Comparison of ENCODE assay signal across 19 cellular contexts in genomic region chr12:127239781-127240180, GRCh38.
A peak's percentile ranks its signal among the peaks of the same experiment; 100 is the strongest.
DNase-seq lines count a peak whose midpoint lies in the region; ATAC-seq, FAIRE-seq and TF ChIP-seq lines count a peak whose summit lies in the region.
"Had no signal": no experiment of that assay in that cellular context is flagged by ENCODE, and none has a peak within 500 bp of the region (broad histone marks: within the 10 kb centered on the region; RNA-seq: fewer than 3 reads in every experiment).

No MANE protein-coding gene starts in this region.

- H4K20me1 ChIP-seq in K562 (replicated peaks; ENCODE audit: control insufficient read depth, insufficient read depth, low read length) = no peaks in the 10 kb centered on the region

- no peak overlapping the region for H4K91ac ChIP-seq in mesenchymal stem cell (ENCODE audit: low read length)

- H3K79me2 ChIP-seq in ACC112 (ENCODE audit: control insufficient read depth, insufficient read depth, low read length, unreplicated experiment) = no peaks in the 10 kb centered on the region
- H3K79me2 ChIP-seq in K562 (ENCODE audit: control insufficient read depth, insufficient read depth, low read length) = no peaks in the 10 kb centered on the region

- H3K27me3 ChIP-seq in ACC112 (ENCODE audit: insufficient read depth, low read length) (no peaks in the 10 kb centered on the region), MG63 (no peaks in the 10 kb centered on the region), K562 (ENCODE audit: control insufficient read depth in 2 of 2, insufficient read depth in 2 of 2, low read length in 2 of 2) (peaks cover 0 to 5% of the 10 kb centered on the region in 2 experiments; a peak in 1 of 5 replicates), mesenchymal stem cell (ENCODE audit: control insufficient read depth in 1 of 2, insufficient read depth in 1 of 2, low read length in 2 of 2) (no peaks in the 10 kb centered on the region), gastroesophageal sphincter (no peaks in the 10 kb centered on the region)

- H3K4me2 ChIP-seq in K562 (ENCODE audit: insufficient read depth, low read length) (no peak overlapping the region), mesenchymal stem cell (ENCODE audit: low read length, poor library complexity, severe bottlenecking) (no peak overlapping the region)

- TF ChIP-seq CTCF in K562 (IDR thresholded peaks at IDR 0.05 in 2 of 3, conservative IDR thresholded peaks at IDR 0.05 in 1 of 3; ENCODE audit: insufficient read depth in 2 of 3, low read depth in 1 of 3, low read length in 3 of 3) = no peak
- no peak for TF ChIP-seq CTCF in D721Med (IDR thresholded peaks at IDR 0.05; ENCODE audit: insufficient read depth, missing control alignments)
- TF ChIP-seq CTCF in gastroesophageal sphincter (IDR thresholded peaks at IDR 0.05) = no peak

- no peak overlapping the region for H2BK120ac ChIP-seq in mesenchymal stem cell (ENCODE audit: low read depth, low read length)

- no peak overlapping the region for H4K8ac ChIP-seq in mesenchymal stem cell (ENCODE audit: low read length)

- no peaks in the 10 kb centered on the region; the same call in 1 of the 2 replicates for H3K9me3 ChIP-seq in MG63
- H3K9me3 ChIP-seq in K562 (replicated peaks; ENCODE audit: control insufficient read depth, insufficient read depth, low read depth, low read length) = no peaks in the 10 kb centered on the region
- no peaks in the 10 kb centered on the region for H3K9me3 ChIP-seq in mesenchymal stem cell (ENCODE audit: control insufficient read depth, low read length)
- no peaks in the 10 kb centered on the region for H3K9me3 ChIP-seq in gastroesophageal sphincter

- no peak for ATAC-seq in K562
- ATAC-seq in gastroesophageal sphincter = no peak
- ATAC-seq: Panc1 had no signal

- no peak for TF ChIP-seq RAD21 in K562 (CRISPR knock-in tag; conservative IDR thresholded peaks at IDR 0.05 in 1 of 2, IDR thresholded peaks at IDR 0.05 in 1 of 2)

- peak; percentile 56 for DNase-seq in MG63
- DNase-seq in K562 (ENCODE audit: extremely low read depth in 1 of 4, low spot score in 3 of 4) = no peak
- DNase-seq in mesenchymal stem cell = no peak
- DNase-seq in D721Med (ENCODE audit: insufficient read length, low spot score) = no peak
- no peak for DNase-seq in SIG-M5 treated with dmso at 0.1 percent for 504 hours (lab: John Stamatoyannopoulos, UW; ENCODE audit: unreplicated experiment)
- DNase-seq: CD8-positive, alpha-beta memory T cell; DMS53; KBM-7; MV-4-11; NCI-H2171; NCI-H345; NCI-H524; NCI-H774; NK-92 treated with Interleukin-12 subunit alpha and Interleukin-12 subunit beta, amount 100 ng/mL, for 24 hours had no signal

- WGBS in K562 (ENCODE audit: insufficient coverage, low coverage, missing lambda C conversion rate) = 27% methylated on average over 5 of the region's 6 CpGs
- 65% methylated on average over 6 of the region's 6 CpGs for WGBS in mesenchymal stem cell
- 63 to 83% methylated on average over 5 of the region's 6 CpGs for WGBS in gastroesophageal sphincter (ENCODE audit: low coverage in 1 of 2), 2 donors

- H3K14ac ChIP-seq in mesenchymal stem cell (ENCODE audit: low read length in 2 of 2) = no peak overlapping the region

- TF ChIP-seq POLR2A in K562 (conservative IDR thresholded peaks at IDR 0.05) (no peak), gastroesophageal sphincter (IDR thresholded peaks at IDR 0.05) (no peak)

- no peak overlapping the region for H2BK12ac ChIP-seq in mesenchymal stem cell (ENCODE audit: low read length in 2 of 2)

- no peak overlapping the region for H2AK5ac ChIP-seq in mesenchymal stem cell (ENCODE audit: low read length, severe bottlenecking)

- H2AFZ ChIP-seq in ACC112 (ENCODE audit: low read length, unreplicated experiment) = no peak overlapping the region
- peak overlapping the region; percentile 45 for H2AFZ ChIP-seq in K562 (ENCODE audit: low read depth, low read length)
- no peak overlapping the region for H2AFZ ChIP-seq in mesenchymal stem cell (ENCODE audit: low read depth, low read length)

- H3K36me3 ChIP-seq in ACC112 (ENCODE audit: insufficient read depth, low read length) (no peaks in the 10 kb centered on the region), MG63 (no peaks in the 10 kb centered on the region), K562 (ENCODE audit: control insufficient read depth, insufficient read depth, low read length) (no peaks in the 10 kb centered on the region), mesenchymal stem cell (ENCODE audit: control insufficient read depth in 1 of 2, insufficient read depth in 2 of 2, low read depth in 1 of 2, low read length in 2 of 2) (no peaks in the 10 kb centered on the region), gastroesophageal sphincter (no peaks in the 10 kb centered on the region)

- H3K27ac ChIP-seq in ACC112 (ENCODE audit: low read depth, low read length) (peak overlapping the region; percentile 97), K562 (ENCODE audit: extremely low read depth, low read depth, low read length) (no peak overlapping the region), mesenchymal stem cell (ENCODE audit: low read length, poor library complexity, severe bottlenecking) (no peak overlapping the region), gastroesophageal sphincter (no peak overlapping the region)
- H3K27ac ChIP-seq: C4-2B had no signal

- H3K4me3 ChIP-seq in ACC112 (ENCODE audit: low read depth, low read length) (no peak overlapping the region), MG63 (no peak overlapping the region), K562 (no peak overlapping the region), mesenchymal stem cell (ENCODE audit: insufficient read depth in 1 of 2, low read depth in 1 of 2, low read length in 2 of 2) (no peak overlapping the region), gastroesophageal sphincter (no peak overlapping the region)

- H3K18ac ChIP-seq in mesenchymal stem cell (ENCODE audit: low read depth in 1 of 2, low read length in 2 of 2) = no peak overlapping the region

- intact Hi-C loops in K562 (cut with micrococcal nuclease) = no loop called here

- H2BK5ac ChIP-seq in mesenchymal stem cell (ENCODE audit: low read depth, low read length, poor library complexity, severe bottlenecking) = no peak overlapping the region

- CTCF ChIA-PET in K562 (lab: Yijun Ruan, JAX; ENCODE audit: low intra/inter-chr PET ratio) = no interaction called here

- peaks cover 43% of the 10 kb centered on the region for H3K4me1 ChIP-seq in ACC112 (ENCODE audit: control insufficient read depth, insufficient read depth, low read length, unreplicated experiment)
- H3K4me1 ChIP-seq in K562 (replicated peaks in 1 of 2; ENCODE audit: control insufficient read depth in 2 of 2, insufficient read depth in 2 of 2, low read length in 2 of 2) = peaks cover 2 to 14% of the 10 kb centered on the region in 2 experiments; a peak in 3 of 5 replicates
- H3K4me1 ChIP-seq in mesenchymal stem cell (ENCODE audit: control insufficient read depth, insufficient read depth, low read depth, low read length) = peaks cover 6% of the 10 kb centered on the region
- H3K4me1 ChIP-seq in gastroesophageal sphincter = no peaks in the 10 kb centered on the region

- POLR2A ChIA-PET in K562 (lab: Yijun Ruan, JAX) = interaction anchor here (0.7 to 1.6 kb wide), 4 partner anchors 9 to 29 kb away, joined by 3 to 4 read pairs (median 3); no protein-coding TSS in a partner anchor

- H3K79me1 ChIP-seq in mesenchymal stem cell (replicated peaks; ENCODE audit: low read length, poor library complexity, severe bottlenecking) = no peaks in the 10 kb centered on the region

- no TSS peak for BruUV-seq in K562 (replicated peaks; lab: Mats Ljungman, UMichigan)

- H3K9ac ChIP-seq in K562 (ENCODE audit: insufficient read depth in 1 of 2, low read depth in 2 of 2, low read length in 2 of 2) = no peak overlapping the region
- H3K9ac ChIP-seq in mesenchymal stem cell (ENCODE audit: low read length) = peak overlapping the region; percentile 66

- TF ChIP-seq EP300 in K562 (IDR thresholded peaks at IDR 0.05; ENCODE audit: low read length) (no peak), gastroesophageal sphincter (IDR thresholded peaks at IDR 0.05) (no peak)

- no peak overlapping the region for H3K23ac ChIP-seq in mesenchymal stem cell (ENCODE audit: low read length in 2 of 2)

- no peak for FAIRE-seq in K562 (lab: Jason Lieb, UNC)
- FAIRE-seq in D721Med (lab: Jason Lieb, UNC) = no peak
- FAIRE-seq: H54 had no signal

- H3K9me1 ChIP-seq in K562 (ENCODE audit: control insufficient read depth, insufficient read depth, low read length) = no peaks in the 10 kb centered on the region

- in situ Hi-C loops in K562 (cut with MboI) = no loop called here

- no peak overlapping the region for H2BK15ac ChIP-seq in mesenchymal stem cell (ENCODE audit: low read depth, poor library complexity, severe bottlenecking)

- no peak overlapping the region for H3K4ac ChIP-seq in mesenchymal stem cell (ENCODE audit: low read depth in 1 of 2, low read length in 2 of 2)

TF ChIP-seq in K562, 482 proteins besides CTCF, POLR2A, EP300 and RAD21:
- TF ChIP-seq NR1H2 (CRISPR knock-in tag; IDR thresholded peaks at IDR 0.05) (no peak), NCOA4 (IDR thresholded peaks at IDR 0.05; ENCODE audit: partially characterized antibody) (no peak), CSDE1 (IDR thresholded peaks at IDR 0.05) (no peak), NR2F6 (CRISPR knock-in tag; IDR thresholded peaks at IDR 0.05) (no peak), TEAD2 (tag; IDR thresholded peaks at IDR 0.05) (no peak), CHD1 (IDR thresholded peaks at IDR 0.05; ENCODE audit: low read length) (no peak), SRF (CRISPR knock-in tag; IDR thresholded peaks at IDR 0.05) (no peak), TCF15 (CRISPR knock-in tag; IDR thresholded peaks at IDR 0.05) (no peak), RBFOX2 (IDR thresholded peaks at IDR 0.05; ENCODE audit: low read depth, low read length) (no peak), PML (IDR thresholded peaks at IDR 0.05; ENCODE audit: low read length) (no peak), MTA3 (IDR thresholded peaks at IDR 0.05; ENCODE audit: borderline replicate concordance) (no peak), CBFA2T2 (conservative IDR thresholded peaks at IDR 0.05) (no peak)
